11 cellular contexts compared by ENCODE assay signal in the genomic region with DNA sequence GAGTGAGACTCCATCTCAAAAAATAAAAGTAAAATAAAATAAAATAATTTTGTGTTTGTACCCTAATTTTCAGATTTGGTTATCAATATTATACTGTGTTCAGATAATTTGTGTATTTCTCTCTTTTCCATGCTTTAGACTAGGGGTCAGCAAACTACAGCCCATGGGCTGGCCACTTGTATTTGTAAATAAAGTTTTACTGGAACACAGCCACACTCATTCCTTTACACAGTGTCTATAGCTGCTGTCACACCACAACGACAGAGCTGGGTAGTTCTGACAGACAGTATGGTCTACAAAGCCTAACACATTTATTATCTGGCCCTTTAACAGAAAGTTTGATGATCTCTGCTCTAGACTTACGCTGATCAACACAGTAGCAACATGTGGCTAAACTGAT. TPM values are rescaled to one million over a fixed set of nuclear protein-coding genes. Genes with fewer than 3 reads are reported as not detected.
"Had no signal": no experiment of that assay in that cellular context is flagged by ENCODE, and none has a peak within 500 bp of the region (broad histone marks: within the 10 kb centered on the region; RNA-seq: fewer than 3 reads in every experiment).

No MANE protein-coding gene starts in this region.

- H3K9me3 ChIP-seq: HAP-1 had no signal

- H3K27ac ChIP-seq: GM23248 had no signal

- H2AFZ ChIP-seq: GM23248, GM23338 had no signal

- H3K9ac ChIP-seq: GM23248 had no signal

- H3K4me3 Mint-ChIP-seq: GM23338, H9, HFFc6 had no signal

- FAIRE-seq: H1, H54 had no signal

- H3K27ac Mint-ChIP-seq: GM23338, H9, HFFc6 had no signal

- ATAC-seq: GM23338, HCT116 had no signal

- H3K4me2 ChIP-seq: GM23338 had no signal

- H3K36me3 ChIP-seq: HAP-1 had no signal

- H3K4me1 Mint-ChIP-seq: GM23338, H9 had no signal

- H3K4me1 ChIP-seq: HAP-1 had no signal

- DNase-seq: GM23248, GOT3, H7, H9, HCEC 1CT, HFFc6 had no signal

- H3K4me3 ChIP-seq: GM23248, GM23338, HAP-1 had no signal

RNA-seq across cellular contexts. Expression of gene SNORC, which starts 43.8 kb away (rescaled TPM):
- total RNA-seq: GM23248 had no signal
